17 cellular contexts compared by ENCODE assay signal in genomic region chr5:137630972-137631370, GRCh38.
"Had no signal": no experiment of that assay in that cellular context is flagged by ENCODE, and none has a peak within 500 bp of the region (broad histone marks: within the 10 kb centered on the region; RNA-seq: fewer than 3 reads in every experiment).

No MANE protein-coding gene starts in this region.

- H3K27me3 Mint-ChIP-seq: activated CD4-positive, alpha-beta memory T cell treated with anti-CD3 and anti-CD28 coated beads for 36 hours; activated naive CD8-positive, alpha-beta T cell treated with anti-CD3 and anti-CD28 coated beads for 36 hours; central memory CD8-positive, alpha-beta T cell; dendritic cell treated with granulocyte-macrophage colony-stimulating factor and Interleukin-4, amounts not matched to agents 40 ng/mL and 50 ng/mL, for 4 days; effector memory CD8-positive, alpha-beta T cell; stimulated activated memory B cell treated with anti-CD40 and anti-IgM and Interleukin-4, amounts not matched to agents 10 μg/mL and 1 μg/mL and 100 μg/mL, for 72 hours had no signal

- H3K9me3 ChIP-seq: upper lobe of right lung had no signal

- H3K27ac ChIP-seq: parathyroid adenoma, SJCRH30 had no signal

- H3K9me3 Mint-ChIP-seq: activated CD4-positive, alpha-beta memory T cell treated with anti-CD3 and anti-CD28 coated beads for 36 hours; activated naive CD8-positive, alpha-beta T cell treated with anti-CD3 and anti-CD28 coated beads for 36 hours; activated T-cell treated with anti-CD3 and anti-CD28 coated beads, Interleukin-2, amount 50 U/mL, for 72 hours; central memory CD8-positive, alpha-beta T cell; dendritic cell treated with granulocyte-macrophage colony-stimulating factor and Interleukin-4, amounts not matched to agents 40 ng/mL and 50 ng/mL, for 4 days; effector memory CD8-positive, alpha-beta T cell; stimulated activated memory B cell treated with anti-CD40 and anti-IgM and Interleukin-4, amounts not matched to agents 10 μg/mL and 1 μg/mL and 100 μg/mL, for 72 hours had no signal

- ATAC-seq: activated T-cell treated with anti-CD3 and anti-CD28 coated beads, Interleukin-2, amount 50 U/mL, for 72 hours; effector memory CD8-positive, alpha-beta T cell; stimulated activated memory B cell treated with anti-CD40 and anti-IgM and Interleukin-4, amounts not matched to agents 10 μg/mL and 1 μg/mL and 100 μg/mL, for 72 hours had no signal

- H3K4me1 ChIP-seq: SJCRH30 had no signal

- H3K36me3 ChIP-seq: SJCRH30, upper lobe of right lung had no signal

- H3K4me1 Mint-ChIP-seq: central memory CD8-positive, alpha-beta T cell; stimulated activated memory B cell treated with anti-CD40 and anti-IgM and Interleukin-4, amounts not matched to agents 10 μg/mL and 1 μg/mL and 100 μg/mL, for 72 hours had no signal

- H3K27ac Mint-ChIP-seq: activated CD4-positive, alpha-beta memory T cell treated with anti-CD3 and anti-CD28 coated beads for 36 hours; activated naive CD8-positive, alpha-beta T cell treated with anti-CD3 and anti-CD28 coated beads for 36 hours; activated T-cell treated with anti-CD3 and anti-CD28 coated beads, Interleukin-2, amount 50 U/mL, for 72 hours; dendritic cell treated with granulocyte-macrophage colony-stimulating factor and Interleukin-4, amounts not matched to agents 40 ng/mL and 50 ng/mL, for 4 days; stimulated activated memory B cell treated with anti-CD40 and anti-IgM and Interleukin-4, amounts not matched to agents 10 μg/mL and 1 μg/mL and 100 μg/mL, for 72 hours had no signal

- H3K27me3 ChIP-seq: upper lobe of right lung had no signal

- H3K4me3 Mint-ChIP-seq: activated CD4-positive, alpha-beta memory T cell treated with anti-CD3 and anti-CD28 coated beads for 36 hours; activated naive CD8-positive, alpha-beta T cell treated with anti-CD3 and anti-CD28 coated beads for 36 hours; activated T-cell treated with anti-CD3 and anti-CD28 coated beads, Interleukin-2, amount 50 U/mL, for 72 hours; central memory CD8-positive, alpha-beta T cell; dendritic cell treated with granulocyte-macrophage colony-stimulating factor and Interleukin-4, amounts not matched to agents 40 ng/mL and 50 ng/mL, for 4 days; effector memory CD8-positive, alpha-beta T cell; stimulated activated memory B cell treated with anti-CD40 and anti-IgM and Interleukin-4, amounts not matched to agents 10 μg/mL and 1 μg/mL and 100 μg/mL, for 72 hours had no signal

- DNase-seq: activated CD4-positive, alpha-beta memory T cell treated with anti-CD3 and anti-CD28 coated beads for 36 hours; activated CD4-positive, CD25-positive, alpha-beta regulatory T cell treated with anti-CD3 and anti-CD28 coated beads, Interleukin-2, amount 50 U/mL, for 72 hours; activated gamma-delta T cell treated with Interleukin-2 at 50 U/mL for 16 hours; activated naive CD8-positive, alpha-beta T cell treated with anti-CD3 and anti-CD28 coated beads for 36 hours; activated T-cell treated with anti-CD3 and anti-CD28 coated beads, Interleukin-2, amount 50 U/mL, for 72 hours; effector memory CD8-positive, alpha-beta T cell; erythroblast; retina; SJCRH30; small intestine; substantia nigra; T-helper 9 cell; upper lobe of right lung had no signal

- H3K4me3 ChIP-seq: SJCRH30, upper lobe of right lung had no signal

- FAIRE-seq: small intestine had no signal

- H3K36me3 Mint-ChIP-seq: activated CD4-positive, alpha-beta memory T cell treated with anti-CD3 and anti-CD28 coated beads for 36 hours had no signal
